2 cellular contexts compared by ENCODE assay signal in the genomic region with DNA sequence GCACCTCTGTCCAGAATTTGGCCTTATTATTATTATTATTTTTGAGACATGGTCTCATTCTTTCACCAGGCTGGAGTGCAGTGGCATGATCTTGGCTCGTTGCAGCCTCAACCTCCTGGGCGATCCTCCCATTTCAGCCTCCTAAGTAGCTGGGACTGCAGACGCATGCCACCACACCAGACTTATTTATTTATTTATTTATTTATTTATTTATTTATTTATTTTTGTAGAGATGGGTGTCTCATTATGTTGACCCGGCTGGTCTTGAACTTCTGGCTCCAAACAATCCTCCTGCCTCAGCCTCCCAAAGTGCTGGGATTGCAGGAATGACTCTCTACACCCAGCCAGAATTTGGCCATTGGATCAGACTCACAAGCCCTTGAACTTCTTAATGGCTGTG.
TF ChIP-seq lines count a peak whose summit lies in the region.

No MANE protein-coding gene starts in this region.

TF ChIP-seq in A549, 52 proteins besides CTCF, POLR2A, EP300 and RAD21:
- TF ChIP-seq NPAS2 (CRISPR knock-in tag; IDR thresholded peaks at IDR 0.05; ENCODE audit: borderline replicate concordance) (no peak), POLR2AphosphoS2 (conservative IDR thresholded peaks at IDR 0.05; ENCODE audit: low read length) (no peak), ELK1 (IDR thresholded peaks at IDR 0.05; ENCODE audit: low read depth, low read length) (no peak), PHF8 (IDR thresholded peaks at IDR 0.05; ENCODE audit: borderline replicate concordance, low read depth) (no peak), ZC3H11A (IDR thresholded peaks at IDR 0.05) (peak; percentile 88), KDM1A (IDR thresholded peaks at IDR 0.05; ENCODE audit: low read depth) (no peak), CEBPB (IDR thresholded peaks at IDR 0.05) (no peak)
- TF ChIP-seq, protein P1, sequence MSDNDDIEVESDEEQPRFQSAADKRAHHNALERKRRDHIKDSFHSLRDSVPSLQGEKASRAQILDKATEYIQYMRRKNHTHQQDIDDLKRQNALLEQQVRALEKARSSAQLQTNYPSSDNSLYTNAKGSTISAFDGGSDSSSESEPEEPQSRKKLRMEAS (IDR thresholded peaks at IDR 0.05), result no peak

TF ChIP-seq in GM12878, 131 proteins besides CTCF, POLR2A, EP300 and RAD21:
- TF ChIP-seq PRDM15 (CRISPR knock-in tag; IDR thresholded peaks at IDR 0.05), result no peak
- TF ChIP-seq ATF2 (IDR thresholded peaks at IDR 0.05; ENCODE audit: low read length), result no peak
- no peak for TF ChIP-seq PBX3 (IDR thresholded peaks at IDR 0.05; ENCODE audit: insufficient replicate concordance, low read depth, low read length)
- no peak for TF ChIP-seq ZNF207 (IDR thresholded peaks at IDR 0.05; ENCODE audit: borderline replicate concordance)
- TF ChIP-seq, protein P2, sequence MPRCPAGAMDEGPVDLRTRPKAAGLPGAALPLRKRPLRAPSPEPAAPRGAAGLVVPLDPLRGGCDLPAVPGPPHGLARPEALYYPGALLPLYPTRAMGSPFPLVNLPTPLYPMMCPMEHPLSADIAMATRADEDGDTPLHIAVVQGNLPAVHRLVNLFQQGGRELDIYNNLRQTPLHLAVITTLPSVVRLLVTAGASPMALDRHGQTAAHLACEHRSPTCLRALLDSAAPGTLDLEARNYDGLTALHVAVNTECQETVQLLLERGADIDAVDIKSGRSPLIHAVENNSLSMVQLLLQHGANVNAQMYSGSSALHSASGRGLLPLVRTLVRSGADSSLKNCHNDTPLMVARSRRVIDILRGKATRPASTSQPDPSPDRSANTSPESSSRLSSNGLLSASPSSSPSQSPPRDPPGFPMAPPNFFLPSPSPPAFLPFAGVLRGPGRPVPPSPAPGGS (IDR thresholded peaks at IDR 0.05; ENCODE audit: borderline replicate concordance, insufficient read depth, low read depth, low read length, poor library complexity, severe bottlenecking), result no peak
- no peak for TF ChIP-seq ZSCAN29 (IDR thresholded peaks at IDR 0.05)
- TF ChIP-seq JUNB (IDR thresholded peaks at IDR 0.05), result no peak
- no peak for TF ChIP-seq HSF1 (IDR thresholded peaks at IDR 0.05; ENCODE audit: low read depth, low read length)
- TF ChIP-seq POLR2AphosphoS2 (IDR thresholded peaks at IDR 0.05; ENCODE audit: low read depth, low read length), result no peak
- TF ChIP-seq RELA (IDR thresholded peaks at IDR 0.05; ENCODE audit: borderline replicate concordance, partially characterized antibody), result no peak
- no peak for TF ChIP-seq HCFC1 (IDR thresholded peaks at IDR 0.05; ENCODE audit: low read length)
- no peak for TF ChIP-seq USF2 (IDR thresholded peaks at IDR 0.05; ENCODE audit: borderline replicate concordance, low read depth, low read length)
- no peak for TF ChIP-seq CREM (IDR thresholded peaks at IDR 0.05; ENCODE audit: low read depth)
- no peak for TF ChIP-seq ZZZ3 (IDR thresholded peaks at IDR 0.05; ENCODE audit: control insufficient read depth, insufficient read length, low read depth)
- TF ChIP-seq ZNF24 (IDR thresholded peaks at IDR 0.05), result no peak
- TF ChIP-seq CREB1 (IDR thresholded peaks at IDR 0.05; ENCODE audit: low read depth), result no peak
- TF ChIP-seq CBX5 (IDR thresholded peaks at IDR 0.05; ENCODE audit: low read depth), result no peak
- no peak for TF ChIP-seq MXI1 (IDR thresholded peaks at IDR 0.05; ENCODE audit: low read depth, low read length)
- no peak for TF ChIP-seq KLF5 (IDR thresholded peaks at IDR 0.05; ENCODE audit: partially characterized antibody)
- TF ChIP-seq SRF (IDR thresholded peaks at IDR 0.05; ENCODE audit: low read depth in 2 of 2, low read length in 2 of 2), result no peak
